In the genomic region with DNA sequence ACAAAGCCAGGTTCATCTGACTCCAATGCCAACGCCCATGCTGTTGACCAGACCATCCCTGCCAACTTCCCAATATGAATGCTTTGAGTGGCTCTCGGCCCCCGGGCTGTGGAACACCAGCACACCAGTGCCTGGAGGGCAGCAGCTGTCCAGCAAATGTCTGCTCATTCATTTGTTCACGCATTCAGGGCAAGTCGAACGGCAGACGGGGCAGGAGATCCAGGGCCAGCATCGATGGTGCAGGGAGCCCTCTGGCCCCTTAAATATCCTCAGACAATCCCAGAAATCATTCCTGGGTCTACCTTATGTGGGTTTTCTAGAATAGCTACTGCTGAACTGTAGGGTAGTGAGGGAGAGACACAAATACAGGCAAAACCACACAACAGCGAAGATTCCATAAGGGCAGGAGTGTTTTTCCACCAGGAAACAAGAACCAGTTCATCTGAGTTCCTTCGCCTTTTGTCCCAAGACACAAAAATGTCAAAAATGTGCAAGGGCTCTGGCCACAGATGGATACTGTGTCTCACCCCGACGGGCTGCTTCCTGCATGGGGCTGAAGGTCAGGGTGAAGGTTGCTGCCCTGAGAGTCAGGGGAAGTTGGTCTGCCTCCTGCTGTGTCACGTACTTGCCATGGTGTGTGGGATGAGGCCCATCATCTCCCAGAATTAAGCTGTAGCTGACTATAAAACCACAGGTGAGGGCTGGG, we compare ENCODE assay signal across 1 cellular context.
TF ChIP-seq lines count a peak whose summit lies in the region.

No MANE protein-coding gene starts in this region.

TF ChIP-seq in HepG2, 621 proteins besides CTCF, POLR2A, EP300 and RAD21 (continued from another document and continues in another):
- TF ChIP-seq, protein P1, sequence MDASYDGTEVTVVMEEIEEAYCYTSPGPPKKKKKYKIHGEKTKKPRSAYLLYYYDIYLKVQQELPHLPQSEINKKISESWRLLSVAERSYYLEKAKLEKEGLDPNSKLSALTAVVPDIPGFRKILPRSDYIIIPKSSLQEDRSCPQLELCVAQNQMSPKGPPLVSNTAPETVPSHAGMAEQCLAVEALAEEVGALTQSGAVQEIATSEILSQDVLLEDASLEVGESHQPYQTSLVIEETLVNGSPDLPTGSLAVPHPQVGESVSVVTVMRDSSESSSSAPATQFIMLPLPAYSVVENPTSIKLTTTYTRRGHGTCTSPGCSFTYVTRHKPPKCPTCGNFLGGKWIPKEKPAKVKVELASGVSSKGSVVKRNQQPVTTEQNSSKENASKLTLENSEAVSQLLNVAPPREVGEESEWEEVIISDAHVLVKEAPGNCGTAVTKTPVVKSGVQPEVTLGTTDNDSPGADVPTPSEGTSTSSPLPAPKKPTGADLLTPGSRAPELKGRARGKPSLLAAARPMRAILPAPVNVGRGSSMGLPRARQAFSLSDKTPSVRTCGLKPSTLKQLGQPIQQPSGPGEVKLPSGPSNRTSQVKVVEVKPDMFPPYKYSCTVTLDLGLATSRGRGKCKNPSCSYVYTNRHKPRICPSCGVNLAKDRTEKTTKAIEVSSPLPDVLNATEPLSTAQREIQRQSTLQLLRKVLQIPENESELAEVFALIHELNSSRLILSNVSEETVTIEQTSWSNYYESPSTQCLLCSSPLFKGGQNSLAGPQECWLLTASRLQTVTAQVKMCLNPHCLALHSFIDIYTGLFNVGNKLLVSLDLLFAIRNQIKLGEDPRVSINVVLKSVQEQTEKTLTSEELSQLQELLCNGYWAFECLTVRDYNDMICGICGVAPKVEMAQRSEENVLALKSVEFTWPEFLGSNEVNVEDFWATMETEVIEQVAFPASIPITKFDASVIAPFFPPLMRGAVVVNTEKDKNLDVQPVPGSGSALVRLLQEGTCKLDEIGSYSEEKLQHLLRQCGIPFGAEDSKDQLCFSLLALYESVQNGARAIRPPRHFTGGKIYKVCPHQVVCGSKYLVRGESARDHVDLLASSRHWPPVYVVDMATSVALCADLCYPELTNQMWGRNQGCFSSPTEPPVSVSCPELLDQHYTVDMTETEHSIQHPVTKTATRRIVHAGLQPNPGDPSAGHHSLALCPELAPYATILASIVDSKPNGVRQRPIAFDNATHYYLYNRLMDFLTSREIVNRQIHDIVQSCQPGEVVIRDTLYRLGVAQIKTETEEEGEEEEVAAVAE (CRISPR knock-in tag; IDR thresholded peaks at IDR 0.05; ENCODE audit: borderline replicate concordance): no peak
- TF ChIP-seq ZBTB34 (CRISPR knock-in tag; IDR thresholded peaks at IDR 0.05) (peak; percentile 65; the same call in 1 of the 2 replicates), ZNF557 (CRISPR knock-in tag; IDR thresholded peaks at IDR 0.05) (no peak), ZSCAN9 (CRISPR knock-in tag; IDR thresholded peaks at IDR 0.05; ENCODE audit: borderline replicate concordance) (peak; percentile 70; the same call in 1 of the 2 replicates), FOSL2 (CRISPR knock-in tag; IDR thresholded peaks at IDR 0.05) (peak; percentile 59), ONECUT2 (CRISPR knock-in tag; IDR thresholded peaks at IDR 0.05) (no peak), ADNP (CRISPR knock-in tag; IDR thresholded peaks at IDR 0.05) (peak; percentile 25; the same call in 1 of the 2 replicates), SRSF4 (IDR thresholded peaks at IDR 0.05; ENCODE audit: low read depth, low read length, poor library complexity, severe bottlenecking) (no peak), AHDC1 (CRISPR knock-in tag; IDR thresholded peaks at IDR 0.05; ENCODE audit: borderline replicate concordance) (no peak; the same call in 1 of the 2 replicates), PHF20 (CRISPR knock-in tag; IDR thresholded peaks at IDR 0.05) (no peak), TARDBP (CRISPR knock-in tag; IDR thresholded peaks at IDR 0.05) (peak; percentile 98), CEBPG (CRISPR knock-in tag; IDR thresholded peaks at IDR 0.05) (peak; percentile 56), ZNF83 (CRISPR knock-in tag; IDR thresholded peaks at IDR 0.05; ENCODE audit: borderline replicate concordance) (no peak; the same call in 1 of the 2 replicates), HDAC6 (IDR thresholded peaks at IDR 0.05; ENCODE audit: low read depth, low read length) (no peak), ATRX (CRISPR knock-in tag; IDR thresholded peaks at IDR 0.05; ENCODE audit: borderline replicate concordance) (no peak), ZNF574 (CRISPR knock-in tag; IDR thresholded peaks at IDR 0.05) (peak; percentile 70), ZKSCAN5 (CRISPR knock-in tag; IDR thresholded peaks at IDR 0.05) (no peak), ZNF609 (CRISPR knock-in tag; IDR thresholded peaks at IDR 0.05; ENCODE audit: borderline replicate concordance) (peak; percentile 90)
- TF ChIP-seq, protein P2, sequence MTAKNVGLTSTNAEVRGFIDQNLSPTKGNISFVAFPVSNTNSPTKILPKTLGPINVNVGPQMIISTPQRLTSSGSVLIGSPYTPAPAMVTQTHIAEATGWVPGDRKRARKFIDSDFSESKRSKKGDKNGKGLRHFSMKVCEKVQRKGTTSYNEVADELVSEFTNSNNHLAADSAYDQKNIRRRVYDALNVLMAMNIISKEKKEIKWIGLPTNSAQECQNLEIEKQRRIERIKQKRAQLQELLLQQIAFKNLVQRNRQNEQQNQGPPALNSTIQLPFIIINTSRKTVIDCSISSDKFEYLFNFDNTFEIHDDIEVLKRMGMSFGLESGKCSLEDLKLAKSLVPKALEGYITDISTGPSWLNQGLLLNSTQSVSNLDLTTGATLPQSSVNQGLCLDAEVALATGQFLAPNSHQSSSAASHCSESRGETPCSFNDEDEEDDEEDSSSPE (CRISPR knock-in tag; IDR thresholded peaks at IDR 0.05): 0 out of 2 replicates have a peak, but pooled peaks have one; percentile 33
